ENCODE assay signal across 17 cellular contexts in genomic region chr6:45661667-45662066, GRCh38.
DNase-seq lines count a peak whose midpoint lies in the region; ATAC-seq and TF ChIP-seq lines count a peak whose summit lies in the region.
"Had no signal": no experiment of that assay in that cellular context is flagged by ENCODE, and none has a peak within 500 bp of the region (broad histone marks: within the 10 kb centered on the region; RNA-seq: fewer than 3 reads in every experiment).

No MANE protein-coding gene starts in this region.

- no peak for ATAC-seq in activated CD8-positive, alpha-beta T cell treated with anti-CD3 and anti-CD28 coated beads, Interleukin-2, amount 10 ng/mL, durations not matched to agents 7 days and 5 days
- no peak for ATAC-seq in GM18511 (IDR thresholded peaks at IDR 0.05; ENCODE audit: unreplicated experiment)
- ATAC-seq: activated CD4-positive, CD25-positive, alpha-beta regulatory T cell treated with anti-CD3 and anti-CD28 coated beads, Interleukin-2, amount 50 U/mL, for 24 hours; CD8-positive, alpha-beta T cell; natural killer cell treated with Interleukin-12 subunit alpha and Interleukin-12 subunit beta and Interleukin-15 and Interleukin-18, amount 100 ng/mL, for 72 hours had no signal

- CTCF ChIA-PET in activated CD8-positive, alpha-beta T cell treated with anti-CD3 and anti-CD28 coated beads, Interleukin-2, amount 10 ng/mL, durations not matched to agents 7 days and 5 days (lab: Charles Lee) = interaction anchor here (1.3 to 4.2 kb wide), 2 partner anchors 15 to 1006 kb away, joined by 3 to 18 read pairs; no protein-coding TSS in a partner anchor

- H3K79me2 ChIP-seq in GM23248 (ENCODE audit: insufficient read depth) = no peaks in the 10 kb centered on the region

- DNase-seq in GM23248 (peak; percentile 85), NCI-H748 treated with DMSO at 0.1 percent for 48 hours (lab: John Stamatoyannopoulos, UW) (peak; percentile 43), epithelial cell of proximal tubule (ENCODE audit: low read depth) (peak; percentile 67), skeletal muscle cell (ENCODE audit: low read depth) (peak; percentile 93), NCI-H226 (no peak)
- no peak for DNase-seq in activated CD8-positive, alpha-beta T cell treated with anti-CD3 and anti-CD28 coated beads, Interleukin-2, amount 10 ng/mL, durations not matched to agents 7 days and 5 days
- DNase-seq: CD8-positive, alpha-beta T cell; NCI-H1092 treated with DMSO at 0.1 percent for 48 hours; stimulated activated CD4-positive, alpha-beta T cell treated with anti-CD3 and anti-CD28 coated beads, Interleukin-4, amount 100 ng/mL, for 1 hour; SW 1271 had no signal

- no peaks in the 10 kb centered on the region for H3K9me2 ChIP-seq in GM23248 (ENCODE audit: insufficient read depth)

- H3K4me2 ChIP-seq in GM23248 (ENCODE audit: unreplicated experiment) = no peak overlapping the region

- H3K9me3 ChIP-seq in GM23248 (ENCODE audit: low read depth) = no peaks in the 10 kb centered on the region
- H3K9me3 ChIP-seq: tibial nerve had no signal

- in situ Hi-C loops in GM23248 (cut with MboI) = no loop called here

- WGBS in GM23248 (ENCODE audit: low coverage in 1 of 2, low lambda C conversion rate in 2 of 2, missing lambda C conversion rate in 2 of 2), 2 experiments = 46 to 52% methylated on average over 5 to 6 of the region's 6 CpGs

- H3K4me3 ChIP-seq in GM23248 (no peak overlapping the region), epithelial cell of proximal tubule (ENCODE audit: low read depth, low read length) (no peak overlapping the region), skeletal muscle cell (ENCODE audit: low read depth, low read length) (no peak overlapping the region)
- H3K4me3 ChIP-seq: coronary artery, lung, tibial nerve had no signal

- peaks cover 53% of the 10 kb centered on the region for H3K4me1 Mint-ChIP-seq in activated CD8-positive, alpha-beta T cell treated with anti-CD3 and anti-CD28 coated beads, Interleukin-2, amount 10 ng/mL, durations not matched to agents 7 days and 5 days (ENCODE audit: low read depth)

- H3K4me3 Mint-ChIP-seq in activated CD8-positive, alpha-beta T cell treated with anti-CD3 and anti-CD28 coated beads, Interleukin-2, amount 10 ng/mL, durations not matched to agents 7 days and 5 days = no peak overlapping the region
- H3K4me3 Mint-ChIP-seq: CD8-positive, alpha-beta T cell; natural killer cell treated with Interleukin-12 subunit alpha and Interleukin-12 subunit beta and Interleukin-15 and Interleukin-18, amount 100 ng/mL, for 72 hours had no signal

- H3K36me3 ChIP-seq in GM23248 (ENCODE audit: low read depth) = no peaks in the 10 kb centered on the region
- H3K36me3 ChIP-seq: tibial nerve had no signal

- H2AFZ ChIP-seq in GM23248 = no peak overlapping the region

- H3K27me3 Mint-ChIP-seq in activated CD8-positive, alpha-beta T cell treated with anti-CD3 and anti-CD28 coated beads, Interleukin-2, amount 10 ng/mL, durations not matched to agents 7 days and 5 days (ENCODE audit: low read depth) = peaks cover 11% of the 10 kb centered on the region

- H3K27me3 ChIP-seq in GM23248 (replicated peaks; ENCODE audit: insufficient read depth) = no peaks in the 10 kb centered on the region

- H3F3A ChIP-seq in GM23248 (ENCODE audit: insufficient read depth) = peaks cover 13% of the 10 kb centered on the region

- H3K36me3 Mint-ChIP-seq in activated CD8-positive, alpha-beta T cell treated with anti-CD3 and anti-CD28 coated beads, Interleukin-2, amount 10 ng/mL, durations not matched to agents 7 days and 5 days (ENCODE audit: low read depth) = no peaks in the 10 kb centered on the region
- H3K36me3 Mint-ChIP-seq: CD8-positive, alpha-beta T cell; natural killer cell treated with Interleukin-12 subunit alpha and Interleukin-12 subunit beta and Interleukin-15 and Interleukin-18, amount 100 ng/mL, for 72 hours had no signal

- H3K9ac ChIP-seq in GM23248 = no peak overlapping the region

- H4K20me1 ChIP-seq in GM23248 (ENCODE audit: insufficient read depth) = no peaks in the 10 kb centered on the region

- H3K9me3 Mint-ChIP-seq in activated CD8-positive, alpha-beta T cell treated with anti-CD3 and anti-CD28 coated beads, Interleukin-2, amount 10 ng/mL, durations not matched to agents 7 days and 5 days (ENCODE audit: insufficient read depth) = no peaks in the 10 kb centered on the region
- H3K9me3 Mint-ChIP-seq: natural killer cell treated with Interleukin-12 subunit alpha and Interleukin-12 subunit beta and Interleukin-15 and Interleukin-18, amount 100 ng/mL, for 72 hours had no signal

- H3K27ac ChIP-seq in GM23248 = peak overlapping the region; percentile 38
- H3K27ac ChIP-seq: coronary artery, epithelial cell of prostate, tibial nerve had no signal

- no peak for TF ChIP-seq CTCF in epithelial cell of proximal tubule (conservative IDR thresholded peaks at IDR 0.05; ENCODE audit: low read depth, low read length)

- peaks cover 20% of the 10 kb centered on the region for H3K4me1 ChIP-seq in GM23248 (ENCODE audit: insufficient read depth)

- POLR2A ChIA-PET in activated CD8-positive, alpha-beta T cell treated with anti-CD3 and anti-CD28 coated beads, Interleukin-2, amount 10 ng/mL, durations not matched to agents 7 days and 5 days (lab: Charles Lee) = interaction anchor here (2.0 kb wide), 1 partner anchor 15 kb away, joined by 6 read pairs; no protein-coding TSS in a partner anchor

- H3K27ac Mint-ChIP-seq in activated CD8-positive, alpha-beta T cell treated with anti-CD3 and anti-CD28 coated beads, Interleukin-2, amount 10 ng/mL, durations not matched to agents 7 days and 5 days = no peak overlapping the region
- H3K27ac Mint-ChIP-seq: CD8-positive, alpha-beta T cell; natural killer cell treated with Interleukin-12 subunit alpha and Interleukin-12 subunit beta and Interleukin-15 and Interleukin-18, amount 100 ng/mL, for 72 hours had no signal

Comparison
In these comparisons a context has a peak if more than half of its experiments do, and no peak if none do; other contexts are left out.
1. DNase-seq: peak in GM23248 (single experiment), NCI-H748 treated with DMSO at 0.1 percent for 48 hours (single experiment), epithelial cell of proximal tubule (single experiment) and skeletal muscle cell (single experiment); none in activated CD8-positive, alpha-beta T cell treated with anti-CD3 and anti-CD28 coated beads, Interleukin-2, amount 10 ng/mL, durations not matched to agents 7 days and 5 days (single experiment) and NCI-H226 (single experiment).